In the genomic region with DNA sequence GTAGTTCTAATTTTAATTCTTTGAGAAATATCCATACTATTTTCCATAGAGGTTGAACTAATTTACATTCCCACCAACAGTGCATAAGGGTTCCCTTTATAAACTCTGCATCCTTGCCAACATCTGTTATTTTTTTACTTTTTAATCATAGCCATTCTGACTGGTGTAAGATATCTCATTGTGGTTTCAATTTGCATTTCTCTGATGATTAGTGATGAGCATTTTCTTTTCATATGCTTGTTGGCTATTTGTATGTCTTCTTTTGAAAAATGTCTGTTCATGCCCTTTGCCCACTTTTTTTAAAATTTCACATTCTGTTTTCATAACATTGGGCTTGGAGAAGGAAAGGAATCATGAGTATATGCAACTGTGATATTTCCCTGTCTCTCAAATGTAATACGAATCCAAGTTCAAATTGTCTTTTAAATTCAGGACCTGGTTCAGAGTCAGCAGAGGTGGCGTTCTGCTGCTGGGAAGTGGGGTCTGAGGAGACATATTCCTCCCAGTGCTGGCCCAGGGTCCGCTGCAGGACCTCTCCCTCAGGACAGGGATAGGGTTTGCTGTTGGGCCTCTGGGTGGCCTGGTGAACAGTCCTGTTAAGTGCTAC, we compare ENCODE assay signal across 16 cellular contexts.
DNase-seq lines count a peak whose midpoint lies in the region; ATAC-seq lines count a peak whose summit lies in the region.
"Had no signal": no experiment of that assay in that cellular context is flagged by ENCODE, and none has a peak within 500 bp of the region (broad histone marks: within the 10 kb centered on the region; RNA-seq: fewer than 3 reads in every experiment).

No MANE protein-coding gene starts in this region.

- no peak overlapping the region for H3K4me3 Mint-ChIP-seq in activated CD4-positive, alpha-beta T cell treated with anti-CD3 and anti-CD28 coated beads, Interleukin-2, amount 10 ng/mL, durations not matched to agents 24 days and 14 days
- no peak overlapping the region for H3K4me3 Mint-ChIP-seq in stimulated activated naive B cell treated with anti-CD40 and anti-IgM and Interleukin-4, amounts not matched to agents 10 μg/mL and 1 μg/mL and 100 μg/mL, for 72 hours
- H3K4me3 Mint-ChIP-seq: neural crest cell had no signal

- DNase-seq in activated CD4-positive, alpha-beta T cell treated with anti-CD3 and anti-CD28 coated beads, Interleukin-2, amount 10 ng/mL, durations not matched to agents 24 days and 14 days: no peak
- DNase-seq in activated CD4-positive, alpha-beta T cell treated with anti-CD3 and anti-CD28 coated beads for 48 hours: no peak
- DNase-seq in NCI-H526 treated with DMSO at 0.1 percent for 48 hours (lab: John Stamatoyannopoulos, UW): peak; percentile 76
- no peak for DNase-seq in stimulated activated naive B cell treated with anti-CD40 and anti-IgM and Interleukin-4, amounts not matched to agents 10 μg/mL and 1 μg/mL and 100 μg/mL, for 72 hours
- no peak for DNase-seq in ACHN
- DNase-seq in activated CD4-positive, CD25-positive, alpha-beta regulatory T cell treated with anti-CD3 and anti-CD28 coated beads, Interleukin-2, amount 50 U/mL, for 72 hours: no peak
- DNase-seq: 8988T; DMS153; effector memory CD4-positive, alpha-beta T cell; kidney glomerular epithelial cell; midbrain; NCI-H2081 treated with DMSO at 0.1 percent for 48 hours; NCI-H774 had no signal

- intact Hi-C loops in activated CD4-positive, alpha-beta T cell treated with anti-CD3 and anti-CD28 coated beads, Interleukin-2, amount 10 ng/mL, durations not matched to agents 24 days and 14 days (cut with micrococcal nuclease): no loop called here

- in situ Hi-C loops in ACHN (cut with HindIII; ENCODE audit: low pct_ligation_motif_present, low pct_unique_long_range_greater_than_20kb, low sequenced_read_pairs): no loop called here

- peaks cover 22% of the 10 kb centered on the region for H3K27me3 Mint-ChIP-seq in activated CD4-positive, alpha-beta T cell treated with anti-CD3 and anti-CD28 coated beads, Interleukin-2, amount 10 ng/mL, durations not matched to agents 24 days and 14 days
- H3K27me3 Mint-ChIP-seq in stimulated activated naive B cell treated with anti-CD40 and anti-IgM and Interleukin-4, amounts not matched to agents 10 μg/mL and 1 μg/mL and 100 μg/mL, for 72 hours: no peaks in the 10 kb centered on the region

- peak overlapping the region; percentile 29 for H3K27ac Mint-ChIP-seq in activated CD4-positive, alpha-beta T cell treated with anti-CD3 and anti-CD28 coated beads, Interleukin-2, amount 10 ng/mL, durations not matched to agents 24 days and 14 days
- H3K27ac Mint-ChIP-seq in stimulated activated naive B cell treated with anti-CD40 and anti-IgM and Interleukin-4, amounts not matched to agents 10 μg/mL and 1 μg/mL and 100 μg/mL, for 72 hours: peak overlapping the region; percentile 5

- ATAC-seq in HG02884 (IDR thresholded peaks at IDR 0.05; ENCODE audit: unreplicated experiment): peak; percentile 3
- peak; percentile 18 to 19 for ATAC-seq in stimulated activated naive B cell treated with anti-CD40 and anti-IgM and Interleukin-4, amounts not matched to agents 10 μg/mL and 1 μg/mL and 100 μg/mL, for 72 hours (replicated peaks)
- ATAC-seq in GM21717 (IDR thresholded peaks at IDR 0.05; ENCODE audit: unreplicated experiment): no peak

- H3K4me1 Mint-ChIP-seq in activated CD4-positive, alpha-beta T cell treated with anti-CD3 and anti-CD28 coated beads, Interleukin-2, amount 10 ng/mL, durations not matched to agents 24 days and 14 days: peaks cover 2% of the 10 kb centered on the region
- H3K4me1 Mint-ChIP-seq in stimulated activated naive B cell treated with anti-CD40 and anti-IgM and Interleukin-4, amounts not matched to agents 10 μg/mL and 1 μg/mL and 100 μg/mL, for 72 hours: peaks cover 12 to 15% of the 10 kb centered on the region in 2 donors
- H3K4me1 Mint-ChIP-seq: neural crest cell had no signal

- no peaks in the 10 kb centered on the region for H3K36me3 Mint-ChIP-seq in activated CD4-positive, alpha-beta T cell treated with anti-CD3 and anti-CD28 coated beads, Interleukin-2, amount 10 ng/mL, durations not matched to agents 24 days and 14 days (ENCODE audit: low read depth)
- peaks cover 0 to 4% of the 10 kb centered on the region in 2 donors for H3K36me3 Mint-ChIP-seq in stimulated activated naive B cell treated with anti-CD40 and anti-IgM and Interleukin-4, amounts not matched to agents 10 μg/mL and 1 μg/mL and 100 μg/mL, for 72 hours

- H3K9me3 Mint-ChIP-seq in activated CD4-positive, alpha-beta T cell treated with anti-CD3 and anti-CD28 coated beads, Interleukin-2, amount 10 ng/mL, durations not matched to agents 24 days and 14 days: no peaks in the 10 kb centered on the region
- no peaks in the 10 kb centered on the region for H3K9me3 Mint-ChIP-seq in stimulated activated naive B cell treated with anti-CD40 and anti-IgM and Interleukin-4, amounts not matched to agents 10 μg/mL and 1 μg/mL and 100 μg/mL, for 72 hours
- H3K9me3 Mint-ChIP-seq: neural crest cell had no signal
